In the genomic region with DNA sequence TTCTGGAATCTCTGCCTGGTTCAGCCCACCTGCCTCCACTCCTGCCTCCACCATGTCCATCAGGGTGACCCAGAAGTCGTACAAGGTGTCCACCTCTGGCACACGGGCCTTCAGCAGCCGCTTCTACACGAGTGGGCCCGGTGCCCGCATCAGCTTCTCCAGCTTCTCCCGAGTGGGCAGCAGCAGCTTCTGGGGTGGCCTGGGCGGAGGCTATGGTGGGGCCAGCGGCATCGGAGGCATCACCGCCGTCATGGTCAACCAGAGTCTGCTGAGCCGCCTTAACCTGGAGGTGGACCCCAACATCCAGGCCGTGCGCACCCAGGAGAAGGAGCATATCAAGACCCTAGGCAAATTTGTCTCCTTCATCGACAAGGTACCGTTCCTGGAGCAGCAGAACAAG, we compare ENCODE assay signal across 31 cellular contexts. TPM values are rescaled to one million over a fixed set of nuclear protein-coding genes. Genes with fewer than 3 reads are reported as not detected.
"Had no signal": no experiment of that assay in that cellular context is flagged by ENCODE, and none has a peak within 500 bp of the region (broad histone marks: within the 10 kb centered on the region; RNA-seq: fewer than 3 reads in every experiment).

No MANE protein-coding gene starts in this region.

- H3K27me3 ChIP-seq: neural progenitor cell, ovary, right atrium auricular region, right lobe of liver, suprapubic skin, testis, tibial artery, transverse colon, upper lobe of left lung, vagina had no signal

- H3K4me3 ChIP-seq: neural progenitor cell, ovary, prostate gland, right atrium auricular region, right lobe of liver, skin epidermis, smooth muscle cell, spleen, suprapubic skin, testis, tibial artery, transverse colon, upper lobe of left lung, vagina had no signal

- H3K27ac ChIP-seq: neural progenitor cell, ovary, parathyroid adenoma, prostate gland, right atrium auricular region, right lobe of liver, skin epidermis, spleen, suprapubic skin, testis, tibial artery, transverse colon, upper lobe of left lung, vagina had no signal

- ATAC-seq: naive thymus-derived CD4-positive, alpha-beta T cell; natural killer cell; right lobe of liver; stimulated activated memory B cell treated with anti-CD40 and anti-IgM and Interleukin-4, amounts not matched to agents 10 μg/mL and 1 μg/mL and 100 μg/mL, for 72 hours; stimulated activated naive CD8-positive, alpha-beta T cell treated with anti-CD3 and anti-CD28 coated beads, Interleukin-15, amount 100 ng/mL, for 72 hours; stimulated activated naive CD8-positive, alpha-beta T cell treated with anti-CD3 and anti-CD28 coated beads, Interleukin-15, Interleukin-2, amounts not matched to agents 100 U/mL and 50 U/mL, for 24 hours had no signal

- H3K4me1 ChIP-seq: neural progenitor cell, parathyroid adenoma, prostate gland, right atrium auricular region, right lobe of liver, spleen, suprapubic skin, testis, tibial artery, transverse colon, upper lobe of left lung, vagina had no signal

- DNase-seq: naive thymus-derived CD4-positive, alpha-beta T cell; natural killer cell; occipital lobe; ovary; retina; spleen; stimulated activated CD4-positive, alpha-beta T cell treated with anti-CD3 and anti-CD28 coated beads, Interleukin-12 subunit alpha, Interleukin-12 subunit beta, amount 100 ng/mL, for 4 hours; stimulated activated CD4-positive, alpha-beta T cell treated with anti-CD3 and anti-CD28 coated beads, Interleukin-1b, Interleukin-23, amount 100 ng/mL, for 48 hours; stimulated activated CD4-positive, alpha-beta T cell treated with anti-CD3 and anti-CD28 coated beads, Interleukin-4, amount 100 ng/mL, for 1 hour; stimulated activated CD4-positive, alpha-beta T cell treated with anti-CD3 and anti-CD28 coated beads, Interleukin-4, amount 100 ng/mL, for 4 hours; stimulated activated CD8-positive, alpha-beta memory T cell treated with anti-CD3 and anti-CD28 coated beads, Interleukin-4, amount 100 ng/mL, for 48 hours; stimulated activated naive CD4-positive, alpha-beta T cell; stimulated activated naive CD8-positive, alpha-beta T cell treated with anti-CD3 and anti-CD28 coated beads, Interleukin-15, amount 100 ng/mL, for 72 hours; stimulated activated naive CD8-positive, alpha-beta T cell treated with anti-CD3 and anti-CD28 coated beads, Interleukin-15, Interleukin-2, amounts not matched to agents 100 U/mL and 50 U/mL, for 24 hours; substantia nigra; testis; tibial artery; transverse colon had no signal

- H3K9me3 ChIP-seq: ovary, prostate gland, right atrium auricular region, right lobe of liver, spleen, suprapubic skin, testis, tibial artery, transverse colon, upper lobe of left lung, vagina had no signal

RNA-seq across cellular contexts. Expression of a gene that starts 28.4 kb away (rescaled TPM):
- total RNA-seq: naive thymus-derived CD4-positive, alpha-beta T cell; natural killer cell; osteoblast; ovary; pulmonary artery endothelial cell; right atrium auricular region; right lobe of liver; spleen; upper lobe of left lung; vagina had no signal
- polyA plus RNA-seq: naive thymus-derived CD4-positive, alpha-beta T cell; ovary; spleen had no signal
